1 cellular context compared by ENCODE assay signal in genomic region chr16:57802635-57803412, GRCh38.
A peak's percentile ranks its signal among the peaks of the same experiment; 100 is the strongest.
TF ChIP-seq lines count a peak whose summit lies in the region.

No MANE protein-coding gene starts in this region.

TF ChIP-seq in HepG2, 621 proteins besides CTCF, POLR2A, EP300 and RAD21 (continued from another document):
- TF ChIP-seq HOXD1 (CRISPR knock-in tag; IDR thresholded peaks at IDR 0.05) = peak; percentile 66; the same call in 1 of the 2 replicates
- no peak for TF ChIP-seq IKZF1 (IDR thresholded peaks at IDR 0.05)
- TF ChIP-seq KDM5A (IDR thresholded peaks at IDR 0.05; ENCODE audit: borderline replicate concordance, low read length) = peak; percentile 70; the same call in 1 of the 2 replicates
- peak; percentile 79; the same call in 1 of the 2 replicates for TF ChIP-seq ZSCAN5A (CRISPR knock-in tag; IDR thresholded peaks at IDR 0.05; ENCODE audit: borderline replicate concordance)
- no peak for TF ChIP-seq GTF2F1 (IDR thresholded peaks at IDR 0.05; ENCODE audit: low read length)
- peak; percentile 98 for TF ChIP-seq BATF2 (CRISPR knock-in tag; IDR thresholded peaks at IDR 0.05)
- no peak for TF ChIP-seq HMGA1 (CRISPR knock-in tag; conservative IDR thresholded peaks at IDR 0.05)
- no peak for TF ChIP-seq ZNF205 (CRISPR knock-in tag; IDR thresholded peaks at IDR 0.05)
- no peak for TF ChIP-seq ZNF614 (CRISPR knock-in tag; IDR thresholded peaks at IDR 0.05; ENCODE audit: borderline replicate concordance)
- no peak for TF ChIP-seq ZKSCAN1 (IDR thresholded peaks at IDR 0.05; ENCODE audit: low read length)
- TF ChIP-seq MXD3 (CRISPR knock-in tag; IDR thresholded peaks at IDR 0.05) = peak; percentile 77
- TF ChIP-seq ZNF749 (CRISPR knock-in tag; IDR thresholded peaks at IDR 0.05; ENCODE audit: borderline replicate concordance) = peak; percentile 86; the same call in 1 of the 2 replicates
- no peak for TF ChIP-seq RBM22 (optimal IDR thresholded peaks at IDR 0.05; ENCODE audit: low read length)
- peak; percentile 45; the same call in 1 of the 2 replicates for TF ChIP-seq HIVEP1 (CRISPR knock-in tag; IDR thresholded peaks at IDR 0.05)
- 0 out of 2 replicates have a peak, but pooled peaks have one; percentile 76 for TF ChIP-seq ZNF136 (CRISPR knock-in tag; IDR thresholded peaks at IDR 0.05; ENCODE audit: low read depth)
- no peak for TF ChIP-seq SRSF1 (optimal IDR thresholded peaks at IDR 0.05; ENCODE audit: low read depth, low read length)
- TF ChIP-seq ZNF343 (CRISPR knock-in tag; IDR thresholded peaks at IDR 0.05) = peak; percentile 66; the same call in 1 of the 2 replicates
- TF ChIP-seq CREM (IDR thresholded peaks at IDR 0.05) = no peak; the same call in 1 of the 2 replicates
- TF ChIP-seq CREM (CRISPR knock-in tag; IDR thresholded peaks at IDR 0.05) = no peak
- no peak for TF ChIP-seq NCOA5 (CRISPR knock-in tag; IDR thresholded peaks at IDR 0.05)
- TF ChIP-seq SAFB2 (CRISPR knock-in tag; IDR thresholded peaks at IDR 0.05; ENCODE audit: borderline replicate concordance, low read depth) = peak; percentile 97
- no peak; the same call in 1 of the 2 replicates for TF ChIP-seq ZNF670 (CRISPR knock-in tag; IDR thresholded peaks at IDR 0.05; ENCODE audit: borderline replicate concordance)
- TF ChIP-seq ZNF790 (CRISPR knock-in tag; IDR thresholded peaks at IDR 0.05; ENCODE audit: borderline replicate concordance) = no peak
